ENCODE assay signal across 8 cellular contexts in genomic region chrX:9942086-9942485, GRCh38. TPM values are rescaled to one million over a fixed set of nuclear protein-coding genes. Genes with fewer than 3 reads are reported as not detected.
DNase-seq lines count a peak whose midpoint lies in the region; ATAC-seq and TF ChIP-seq lines count a peak whose summit lies in the region.

No MANE protein-coding gene starts in this region.

- H3K27me3 ChIP-seq in tibial artery: no peaks in the 10 kb centered on the region
- H3K27me3 ChIP-seq in Caco-2 (replicated peaks; ENCODE audit: control insufficient read depth, insufficient read depth, low read length): no peaks in the 10 kb centered on the region

- POLR2A ChIA-PET in Caco-2 (lab: Charles Lee): no interaction called here

- H3K27ac ChIP-seq in tibial artery: no peak overlapping the region

- H3K4me3 ChIP-seq in tibial artery (no peak overlapping the region), Caco-2 (ENCODE audit: low read depth, low read length) (no peak overlapping the region)

- no peaks in the 10 kb centered on the region for H3K9me3 Mint-ChIP-seq in Caco-2 (ENCODE audit: unreplicated experiment)

- ATAC-seq in GM19372 (IDR thresholded peaks at IDR 0.05; ENCODE audit: low read depth, unreplicated experiment) (peak; percentile 88), HG03378 (IDR thresholded peaks at IDR 0.05; ENCODE audit: unreplicated experiment) (peak; percentile 91)

- no TSS peak for BruUV-seq in Caco-2 (replicated peaks; lab: Mats Ljungman, UMichigan)

- no peaks in the 10 kb centered on the region for H3K4me1 Mint-ChIP-seq in Caco-2 (ENCODE audit: low read depth, unreplicated experiment)

- CTCF ChIA-PET in Caco-2 (lab: Charles Lee): no interaction called here

- no peaks in the 10 kb centered on the region for H3K4me1 ChIP-seq in tibial artery
- H3K4me1 ChIP-seq in Caco-2: no peaks in the 10 kb centered on the region

- H3K36me3 Mint-ChIP-seq in Caco-2 (ENCODE audit: insufficient read depth, unreplicated experiment): peaks cover 36% of the 10 kb centered on the region

- DNase-seq in activated T-cell treated with anti-CD3 and anti-CD28 coated beads for 1 hour (ENCODE audit: low read depth): peak; percentile 1
- peak; percentile 14 for DNase-seq in stimulated activated CD8-positive, alpha-beta memory T cell treated with anti-CD3 and anti-CD28 coated beads, Interleukin-12 subunit alpha, Interleukin-12 subunit beta, amount 100 ng/mL, for 4 hours (ENCODE audit: low read depth)
- no peak for DNase-seq in cerebellar cortex (ENCODE audit: low spot score)
- no peak for DNase-seq in GF-D8 (lab: John Stamatoyannopoulos, UW)
- DNase-seq in tibial artery: no peak
- no peak for DNase-seq in Caco-2

- no peaks in the 10 kb centered on the region for H3K9me3 ChIP-seq in tibial artery
- H3K9me3 ChIP-seq in Caco-2: no peaks in the 10 kb centered on the region

- no peaks in the 10 kb centered on the region for H3K27me3 Mint-ChIP-seq in Caco-2 (ENCODE audit: insufficient read depth, unreplicated experiment)

- intact Hi-C loops in tibial artery (cut with DNase I; ENCODE audit: low total_unique reads) (no loop called here), Caco-2 (cut with micrococcal nuclease; ENCODE audit: unreplicated experiment) (no loop called here)

- H3K27ac Mint-ChIP-seq in Caco-2 (ENCODE audit: unreplicated experiment): no peak overlapping the region

- H3K36me3 ChIP-seq in tibial artery (no peaks in the 10 kb centered on the region), Caco-2 (ENCODE audit: control insufficient read depth, insufficient read depth, low read length) (no peaks in the 10 kb centered on the region)

- no peak for TF ChIP-seq CTCF in tibial artery (IDR thresholded peaks at IDR 0.05)
- no peak for TF ChIP-seq CTCF in Caco-2 (IDR thresholded peaks at IDR 0.05; ENCODE audit: insufficient read depth in 1 of 2, low read depth in 1 of 2, low read length in 1 of 2, severe bottlenecking in 1 of 2, unreplicated experiment in 1 of 2)

- no peak overlapping the region for H3K4me3 Mint-ChIP-seq in Caco-2 (ENCODE audit: unreplicated experiment)

RNA-seq across cellular contexts. Expression of gene CLDN34, which starts 25.1 kb away (rescaled TPM):
- total RNA-seq in Caco-2 (2022): not detected in 2 replicates

Comparison
In these comparisons a context has a peak if more than half of its experiments do, and no peak if none do; other contexts are left out.
1. DNase-seq: peak in activated T-cell treated with anti-CD3 and anti-CD28 coated beads for 1 hour (single experiment) and stimulated activated CD8-positive, alpha-beta memory T cell treated with anti-CD3 and anti-CD28 coated beads, Interleukin-12 subunit alpha, Interleukin-12 subunit beta, amount 100 ng/mL, for 4 hours (single experiment); none in cerebellar cortex (single experiment), GF-D8 (single experiment), tibial artery (0 of 2) and Caco-2 (0 of 2).